ENCODE assay signal across 22 cellular contexts in genomic region chr5:11319851-11320580, GRCh38.
DNase-seq lines count a peak whose midpoint lies in the region; ATAC-seq and TF ChIP-seq lines count a peak whose summit lies in the region.
"Had no signal": no experiment of that assay in that cellular context is flagged by ENCODE, and none has a peak within 500 bp of the region (broad histone marks: within the 10 kb centered on the region; RNA-seq: fewer than 3 reads in every experiment).

No MANE protein-coding gene starts in this region.

- no peaks in the 10 kb centered on the region for H3K9me1 ChIP-seq in IMR-90 (ENCODE audit: insufficient read depth, low read length)

- CTCF ChIA-PET in IMR-90 (lab: Yijun Ruan, JAX), result no interaction called here

- H3K4ac ChIP-seq in IMR-90 (ENCODE audit: low read depth, low read length), result no peak overlapping the region

- no peaks in the 10 kb centered on the region for H3K4me1 ChIP-seq in IMR-90 (ENCODE audit: control insufficient read depth, insufficient read depth, low read length)
- no peaks in the 10 kb centered on the region for H3K4me1 ChIP-seq in effector memory CD4-positive, alpha-beta T cell (ENCODE audit: control insufficient read depth, insufficient read depth, low read length, poor library complexity, severe bottlenecking)

- dilution Hi-C loops in IMR-90 (cut with HindIII; ENCODE audit: low sequenced_read_pairs, unreplicated experiment), result no loop called here

- no peak for TF ChIP-seq RAD21 in IMR-90 (IDR thresholded peaks at IDR 0.05; ENCODE audit: low read length)

- H2BK120ac ChIP-seq in IMR-90 (ENCODE audit: low read depth, low read length), result no peak overlapping the region

- no peaks in the 10 kb centered on the region for H3K36me3 ChIP-seq in IMR-90 (ENCODE audit: control insufficient read depth, insufficient read depth, low read length)
- no peaks in the 10 kb centered on the region for H3K36me3 ChIP-seq in effector memory CD4-positive, alpha-beta T cell (ENCODE audit: control insufficient read depth, insufficient read depth, low read length)
- H3K36me3 ChIP-seq: BLaER1 treated with 17β-estradiol and CSF1 and Interleukin-3, amounts not matched to agents 10 nM and 100 nM had no signal

- H2BK5ac ChIP-seq in IMR-90 (ENCODE audit: low read depth, low read length, poor library complexity, severe bottlenecking), result no peak overlapping the region

- in situ Hi-C loops in IMR-90 (cut with MboI; ENCODE audit: low sequenced_read_pairs) (no loop called here), astrocyte of the spinal cord (cut with HindIII; ENCODE audit: low sequenced_read_pairs) (no loop called here)

- no peak overlapping the region for H2AFZ ChIP-seq in IMR-90 (replicated peaks; ENCODE audit: low read length, poor library complexity)

- H3K79me1 ChIP-seq in IMR-90 (ENCODE audit: low read depth in 1 of 2, low read length in 2 of 2), result no peaks in the 10 kb centered on the region

- POLR2A ChIA-PET in IMR-90 (lab: Charles Lee; ENCODE audit: unreplicated experiment), result no interaction called here

- no TSS peak for BruUV-seq in IMR-90 (replicated peaks; lab: Mats Ljungman, UMichigan)

- H4K91ac ChIP-seq in IMR-90 (ENCODE audit: insufficient read depth, low read depth, low read length), result no peak overlapping the region

- H4K20me1 ChIP-seq in IMR-90 (ENCODE audit: insufficient read depth, low read length), result no peaks in the 10 kb centered on the region
- H4K20me1 ChIP-seq: BLaER1 treated with 17β-estradiol and CSF1 and Interleukin-3, amounts not matched to agents 10 nM and 100 nM had no signal

- H3K27me3 ChIP-seq in IMR-90 (ENCODE audit: control insufficient read depth, insufficient read depth, low read length), result no peaks in the 10 kb centered on the region
- H3K27me3 ChIP-seq in effector memory CD4-positive, alpha-beta T cell (replicated peaks; ENCODE audit: control insufficient read depth, insufficient read depth, low read length, poor library complexity, severe bottlenecking), result no peaks in the 10 kb centered on the region
- H3K27me3 ChIP-seq: BLaER1 treated with 17β-estradiol and CSF1 and Interleukin-3, amounts not matched to agents 10 nM and 100 nM; body of pancreas had no signal

- no peak overlapping the region for H3K56ac ChIP-seq in IMR-90 (ENCODE audit: extremely low read depth, insufficient read depth, low read length)

- TF ChIP-seq POLR2A in IMR-90 (IDR thresholded peaks at IDR 0.05; ENCODE audit: low read depth, low read length), result no peak

- 25% methylated on average over 2 of the region's 7 CpGs; no CpG with 5 or more reads in 1 of the 2 experiments for WGBS in IMR-90 (ENCODE audit: extremely low coverage in 2 of 2, insufficient read length in 1 of 2), 2 experiments

- H2BK15ac ChIP-seq in IMR-90 (ENCODE audit: low read depth, low read length), result no peak overlapping the region

- H4K5ac ChIP-seq in IMR-90 (ENCODE audit: low read depth, low read length), result no peak overlapping the region

- no peak overlapping the region for H3K23ac ChIP-seq in IMR-90 (ENCODE audit: low read depth, low read length)

- H3K9ac ChIP-seq in IMR-90 (ENCODE audit: low read depth, low read length), result no peak overlapping the region
- H3K9ac ChIP-seq: BLaER1 treated with 17β-estradiol and CSF1 and Interleukin-3, amounts not matched to agents 10 nM and 100 nM had no signal

- no peak overlapping the region for H4K8ac ChIP-seq in IMR-90 (ENCODE audit: low read depth in 2 of 2, low read length in 2 of 2)

- H3K9me3 ChIP-seq in IMR-90 (ENCODE audit: control insufficient read depth, insufficient read depth, low read length), result no peaks in the 10 kb centered on the region; the same call in 1 of the 2 replicates
- H3K9me3 ChIP-seq in effector memory CD4-positive, alpha-beta T cell (ENCODE audit: control insufficient read depth, low read length), result no peaks in the 10 kb centered on the region
- H3K9me3 ChIP-seq: BLaER1 treated with 17β-estradiol and CSF1 and Interleukin-3, amounts not matched to agents 10 nM and 100 nM; body of pancreas had no signal

- no peak overlapping the region for H3K18ac ChIP-seq in IMR-90 (ENCODE audit: low read depth, low read length)

- TF ChIP-seq CTCF in IMR-90 (conservative IDR thresholded peaks at IDR 0.05; ENCODE audit: low read depth, low read length) (no peak), astrocyte of the spinal cord (IDR thresholded peaks at IDR 0.05; ENCODE audit: low read depth, low read length) (no peak)

- H3K4me3 ChIP-seq in IMR-90 (ENCODE audit: insufficient read depth, low read depth, low read length), result no peak overlapping the region
- H3K4me3 ChIP-seq in astrocyte of the spinal cord (ENCODE audit: low read depth, low read length), result no peak overlapping the region
- H3K4me3 ChIP-seq in effector memory CD4-positive, alpha-beta T cell (ENCODE audit: insufficient read depth, low read depth, low read length, poor library complexity, severe bottlenecking), result no peak overlapping the region
- H3K4me3 ChIP-seq: BLaER1 treated with 17β-estradiol and CSF1 and Interleukin-3, amounts not matched to agents 10 nM and 100 nM; body of pancreas had no signal

- H3K14ac ChIP-seq in IMR-90 (replicated peaks; ENCODE audit: low read depth, low read length), result no peak overlapping the region

- H3K27ac ChIP-seq in IMR-90 (ENCODE audit: insufficient read depth, low read length), result no peak overlapping the region
- H3K27ac ChIP-seq in effector memory CD4-positive, alpha-beta T cell (ENCODE audit: insufficient read depth, low read length, poor library complexity, severe bottlenecking), result no peak overlapping the region
- H3K27ac ChIP-seq: BLaER1 treated with 17β-estradiol and CSF1 and Interleukin-3, amounts not matched to agents 10 nM and 100 nM; body of pancreas had no signal

- H2AK5ac ChIP-seq in IMR-90 (ENCODE audit: low read depth, low read length), result no peak overlapping the region

- DNase-seq in AG08396 (ENCODE audit: low spot score) (peak; percentile 19), IMR-90 (peak; percentile 12), astrocyte of the spinal cord (ENCODE audit: low read depth, low spot score) (peak; percentile 49), kidney tubule cell (ENCODE audit: low spot score) (peak; percentile 54), AML-193 (lab: John Stamatoyannopoulos, UW) (no peak)
- no peak for DNase-seq in effector memory CD4-positive, alpha-beta T cell
- DNase-seq: activated CD4-positive, alpha-beta T cell treated with anti-CD3 and anti-CD28 coated beads for 1 hour; activated CD8-positive, alpha-beta memory T cell treated with anti-CD3 and anti-CD28 coated beads for 24 hours; cortex of kidney; foreskin melanocyte; GDM1; mesendoderm; naive thymus-derived CD4-positive, alpha-beta T cell; NCI-H1105 treated with DMSO at 0.1 percent for 48 hours; NCI-H2107; NCI-H524; posterior cingulate gyrus had no signal

- H2BK20ac ChIP-seq in IMR-90 (ENCODE audit: low read depth, low read length), result no peak overlapping the region

- no peak overlapping the region for H2AK9ac ChIP-seq in IMR-90 (replicated peaks; ENCODE audit: low read depth, low read length, poor library complexity)

- intact Hi-C loops in IMR-90 (cut with micrococcal nuclease), result no loop called here

- no peak overlapping the region for H3K4me2 ChIP-seq in IMR-90 (ENCODE audit: low read depth, low read length)
- H3K4me2 ChIP-seq: BLaER1 treated with 17β-estradiol and CSF1 and Interleukin-3, amounts not matched to agents 10 nM and 100 nM had no signal

- ATAC-seq in IMR-90 (ENCODE audit: low read depth) (no peak), HG03280 (IDR thresholded peaks at IDR 0.05; ENCODE audit: unreplicated experiment) (no peak), HG02885 (IDR thresholded peaks at IDR 0.05; ENCODE audit: poor library complexity, unreplicated experiment) (no peak)
- ATAC-seq: body of pancreas; naive thymus-derived CD4-positive, alpha-beta T cell; stimulated activated effector memory CD8-positive, alpha-beta T cell treated with anti-CD3 and anti-CD28 coated beads, Interleukin-12 subunit alpha, Interleukin-12 subunit beta, amount 100 ng/mL, for 72 hours had no signal

TF ChIP-seq in IMR-90, 13 proteins besides CTCF, POLR2A, EP300 and RAD21:
- TF ChIP-seq BHLHE40 (IDR thresholded peaks at IDR 0.05; ENCODE audit: low read depth, low read length), result no peak
- no peak for TF ChIP-seq RFX5 (IDR thresholded peaks at IDR 0.05; ENCODE audit: low read depth, low read length)
- TF ChIP-seq NFE2L2 (IDR thresholded peaks at IDR 0.05; ENCODE audit: low read depth, low read length), result no peak
- TF ChIP-seq CEBPB (IDR thresholded peaks at IDR 0.05; ENCODE audit: low read depth, low read length), result no peak
- no peak for TF ChIP-seq FOS (IDR thresholded peaks at IDR 0.05; ENCODE audit: low read depth, low read length)
- TF ChIP-seq RCOR1 (IDR thresholded peaks at IDR 0.05; ENCODE audit: insufficient replicate concordance, low read length), result no peak
- no peak for TF ChIP-seq MAZ (IDR thresholded peaks at IDR 0.05; ENCODE audit: borderline replicate concordance, low read depth, low read length)

Comparison
In these comparisons a context has a peak if more than half of its experiments do, and no peak if none do; other contexts are left out.
1. DNase-seq: peak in AG08396 (single experiment), IMR-90 (single experiment), astrocyte of the spinal cord (single experiment) and kidney tubule cell (single experiment); none in AML-193 (0 of 2) and effector memory CD4-positive, alpha-beta T cell (0 of 3).